25 cellular contexts compared by ENCODE assay signal in genomic region chr5:147756566-147756965, GRCh38. TPM values are rescaled to one million over a fixed set of nuclear protein-coding genes. Genes with fewer than 3 reads are reported as not detected.
DNase-seq lines count a peak whose midpoint lies in the region; ATAC-seq and TF ChIP-seq lines count a peak whose summit lies in the region.
"Had no signal": no experiment of that assay in that cellular context is flagged by ENCODE, and none has a peak within 500 bp of the region (broad histone marks: within the 10 kb centered on the region; RNA-seq: fewer than 3 reads in every experiment).

No MANE protein-coding gene starts in this region.

- no peak overlapping the region for H3K27ac Mint-ChIP-seq in osteocyte (ENCODE audit: unreplicated experiment)
- H3K27ac Mint-ChIP-seq: activated T-cell treated with anti-CD3 and anti-CD28 coated beads, Interleukin-2, amount 50 U/mL, for 24 hours; naive B cell had no signal

- no peak overlapping the region for H3K4me3 Mint-ChIP-seq in osteocyte (ENCODE audit: unreplicated experiment)
- H3K4me3 Mint-ChIP-seq: activated T-cell treated with anti-CD3 and anti-CD28 coated beads, Interleukin-2, amount 50 U/mL, for 24 hours; naive B cell had no signal

- no peak overlapping the region for H3K4me3 ChIP-seq in heart left ventricle
- H3K4me3 ChIP-seq: BLaER1 treated with 17β-estradiol and CSF1 and Interleukin-3, amounts not matched to agents 10 nM and 100 nM; gastroesophageal sphincter; GM12878; psoas muscle had no signal

- no peak overlapping the region for H3K27ac ChIP-seq in heart left ventricle
- H3K27ac ChIP-seq: BLaER1 treated with 17β-estradiol and CSF1 and Interleukin-3, amounts not matched to agents 10 nM and 100 nM; gastroesophageal sphincter; psoas muscle; VCaP had no signal

- DNase-seq in COR-L47 (lab: John Stamatoyannopoulos, UW) (peak; percentile 13), DMS53 treated with DMSO at 0.1 percent for 48 hours (lab: John Stamatoyannopoulos, UW; ENCODE audit: unreplicated experiment) (peak; percentile 11), NCI-H2171 (lab: John Stamatoyannopoulos, UW) (peak; percentile 58), cerebellar cortex (ENCODE audit: low spot score) (peak; percentile 95), heart left ventricle (no peak), Right ventricle myocardium superior (no peak), AML-193 (lab: John Stamatoyannopoulos, UW) (no peak), osteocyte (ENCODE audit: extremely low spot score, unreplicated experiment) (no peak)
- DNase-seq: activated CD4-positive, alpha-beta T cell treated with anti-CD3 and anti-CD28 coated beads for 48 hours; activated gamma-delta T cell treated with Interleukin-2 at 50 U/mL for 16 hours; activated T-cell treated with anti-CD3 and anti-CD28 coated beads, Interleukin-2, amount 50 U/mL, for 24 hours; Caco-2; HCEC 1CT; islet precursor cell; left ventricle myocardium superior; naive B cell; NCI-H187; OCI-M1; psoas muscle; stimulated activated naive CD4-positive, alpha-beta T cell treated with Interleukin-2 at 50 U/mL for 16 hours had no signal

- no peak for TF ChIP-seq POLR2A in heart left ventricle (IDR thresholded peaks at IDR 0.05)

- H3K9me3 Mint-ChIP-seq in osteocyte (ENCODE audit: unreplicated experiment), result no peaks in the 10 kb centered on the region
- H3K9me3 Mint-ChIP-seq: activated T-cell treated with anti-CD3 and anti-CD28 coated beads, Interleukin-2, amount 50 U/mL, for 24 hours had no signal

- H3K36me3 ChIP-seq in heart left ventricle, result no peaks in the 10 kb centered on the region
- H3K36me3 ChIP-seq: gastroesophageal sphincter had no signal

- no peaks in the 10 kb centered on the region for H3K9me3 ChIP-seq in heart left ventricle
- H3K9me3 ChIP-seq: Caco-2, gastroesophageal sphincter, psoas muscle had no signal

- H3K4me1 ChIP-seq in heart left ventricle, result no peaks in the 10 kb centered on the region
- H3K4me1 ChIP-seq: Caco-2, gastroesophageal sphincter, psoas muscle had no signal

- H3K36me3 Mint-ChIP-seq in osteocyte (ENCODE audit: unreplicated experiment), result no peaks in the 10 kb centered on the region
- H3K36me3 Mint-ChIP-seq: naive B cell had no signal

- intact Hi-C loops in heart left ventricle (cut with DNase I) (no loop called here), Right ventricle myocardium superior (cut with DNase I) (no loop called here)

- no peaks in the 10 kb centered on the region for H3K27me3 ChIP-seq in heart left ventricle
- H3K27me3 ChIP-seq: BLaER1 treated with 17β-estradiol and CSF1 and Interleukin-3, amounts not matched to agents 10 nM and 100 nM; gastroesophageal sphincter had no signal

- ATAC-seq in heart left ventricle (no peak), Right ventricle myocardium superior (ENCODE audit: poor library complexity) (no peak)
- ATAC-seq: gastroesophageal sphincter, GM12878, left ventricle myocardium superior, psoas muscle had no signal

- no peaks in the 10 kb centered on the region for H3K27me3 Mint-ChIP-seq in osteocyte (ENCODE audit: unreplicated experiment)
- H3K27me3 Mint-ChIP-seq: activated T-cell treated with anti-CD3 and anti-CD28 coated beads, Interleukin-2, amount 50 U/mL, for 24 hours; naive B cell had no signal

- no peak for TF ChIP-seq CTCF in heart left ventricle (IDR thresholded peaks at IDR 0.05)
- TF ChIP-seq CTCF in osteocyte (IDR thresholded peaks at IDR 0.05), result no peak

- H3K4me1 Mint-ChIP-seq in osteocyte (ENCODE audit: unreplicated experiment), result peaks cover 11% of the 10 kb centered on the region
- H3K4me1 Mint-ChIP-seq: naive B cell had no signal

RNA-seq across cellular contexts. Expression of gene JAKMIP2, which starts 26.0 kb away (rescaled TPM):
- total RNA-seq in heart left ventricle, result 1 to 10 TPM in 1 of 9 donors, under 1 TPM in 7, not detected in 1; 0.05 to 1.5 (median 0.24) TPM
- polyA plus RNA-seq in heart left ventricle, result under 1 TPM; under 0.01 to 0.08 TPM
- total RNA-seq in Right ventricle myocardium superior, result 0.27 TPM
- 1.8 and 2.0 TPM in 2 replicates for total RNA-seq in osteocyte
- total RNA-seq: dermis microvascular lymphatic vessel endothelial cell had no signal

Comparison
In these comparisons a context has a peak if more than half of its experiments do, and no peak if none do; other contexts are left out.
1. DNase-seq: peak in COR-L47 (single experiment), DMS53 treated with DMSO at 0.1 percent for 48 hours (single experiment), NCI-H2171 (single experiment) and cerebellar cortex (single experiment); none in heart left ventricle (0 of 5), Right ventricle myocardium superior (single experiment), AML-193 (0 of 2) and osteocyte (single experiment).